In the genomic region with DNA sequence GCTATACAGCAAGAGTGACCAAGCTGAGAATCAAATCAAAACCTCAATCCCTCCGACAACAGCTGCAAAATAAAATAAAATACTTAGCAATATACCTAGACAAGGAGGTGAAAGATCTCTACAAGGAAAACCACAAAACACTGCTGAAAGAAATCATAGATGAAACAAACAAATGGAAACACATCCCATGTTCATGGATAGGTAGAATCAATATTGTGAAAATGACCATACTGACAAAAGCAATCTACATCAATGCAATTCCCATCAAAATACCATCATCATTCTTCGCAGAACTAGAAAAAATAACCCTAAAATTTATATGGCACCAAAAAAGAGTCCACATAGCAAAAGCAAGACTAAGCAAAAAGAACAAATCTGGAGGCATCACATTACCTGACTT, we compare ENCODE assay signal across 1 cellular context. TPM values are rescaled to one million over a fixed set of nuclear protein-coding genes. Genes with fewer than 3 reads are reported as not detected.
"Had no signal": no experiment of that assay in that cellular context is flagged by ENCODE, and none has a peak within 500 bp of the region (broad histone marks: within the 10 kb centered on the region; RNA-seq: fewer than 3 reads in every experiment).

No MANE protein-coding gene starts in this region.

RNA-seq across cellular contexts. Expression of a gene that starts 41.3 kb away (rescaled TPM):
- total RNA-seq: GM23338 had no signal
